In genomic region chr14:103001651-103002396, GRCh38 we compare ENCODE assay signal across 24 cellular contexts. TPM values are rescaled to one million over a fixed set of nuclear protein-coding genes. Genes with fewer than 3 reads are reported as not detected.
A peak's percentile ranks its signal among the peaks of the same experiment; 100 is the strongest.
DNase-seq lines count a peak whose midpoint lies in the region; ATAC-seq and TF ChIP-seq lines count a peak whose summit lies in the region.
"Had no signal": no experiment of that assay in that cellular context is flagged by ENCODE, and none has a peak within 500 bp of the region (broad histone marks: within the 10 kb centered on the region; RNA-seq: fewer than 3 reads in every experiment).

No MANE protein-coding gene starts in this region.

- H3K27ac Mint-ChIP-seq in Caco-2 (ENCODE audit: unreplicated experiment) = no peak overlapping the region
- H3K27ac Mint-ChIP-seq: activated CD8-positive, alpha-beta T cell treated with anti-CD3 and anti-CD28 coated beads, Interleukin-2, amount 10 ng/mL, durations not matched to agents 7 days and 5 days; GM23338 had no signal

- H3K27me3 ChIP-seq in dorsolateral prefrontal cortex = no peaks in the 10 kb centered on the region
- H3K27me3 ChIP-seq in mesendoderm (ENCODE audit: insufficient read depth, low read length, poor library complexity) = no peaks in the 10 kb centered on the region
- no peaks in the 10 kb centered on the region for H3K27me3 ChIP-seq in Caco-2 (replicated peaks; ENCODE audit: control insufficient read depth, insufficient read depth, low read length)
- H3K27me3 ChIP-seq: BLaER1 treated with 17β-estradiol and CSF1 and Interleukin-3, amounts not matched to agents 10 nM and 100 nM; brain microvascular endothelial cell had no signal

- no peak overlapping the region for H3K4ac ChIP-seq in mesendoderm (ENCODE audit: low read depth, low read length)

- H3K36me3 ChIP-seq in mesendoderm (ENCODE audit: control insufficient read depth, insufficient read depth, low read length) (peaks cover 4% of the 10 kb centered on the region), Caco-2 (ENCODE audit: control insufficient read depth, insufficient read depth, low read length) (no peaks in the 10 kb centered on the region; the same call in 1 of the 2 replicates)

- no CpG with 5 or more reads among the region's 37 CpGs for WGBS in mesendoderm (ENCODE audit: extremely low coverage, insufficient coverage, low lambda C conversion rate)

- no peak overlapping the region for H3K4me3 ChIP-seq in GM12865 (ENCODE audit: low read depth, low read length)
- H3K4me3 ChIP-seq in dorsolateral prefrontal cortex = peak overlapping the region in 12 of 59 donors; percentile 3 to 20 (median 12)
- no peak overlapping the region for H3K4me3 ChIP-seq in mesendoderm (ENCODE audit: low read length)
- H3K4me3 ChIP-seq in Caco-2 (ENCODE audit: low read depth, low read length) = no peak overlapping the region
- H3K4me3 ChIP-seq: BLaER1 treated with 17β-estradiol and CSF1 and Interleukin-3, amounts not matched to agents 10 nM and 100 nM; GM23338 had no signal

- TF ChIP-seq CTCF in GM12865 (IDR thresholded peaks at IDR 0.05; ENCODE audit: insufficient read depth, low read depth, low read length, missing control alignments) (no peak), dorsolateral prefrontal cortex (IDR thresholded peaks at IDR 0.05 in 54 of 56, conservative IDR thresholded peaks at IDR 0.05 in 2 of 56; ENCODE audit: low read depth in 1 of 56, partially characterized antibody in 56 of 56) (no peak), Caco-2 (IDR thresholded peaks at IDR 0.05; ENCODE audit: insufficient read depth in 1 of 2, low read depth in 1 of 2, low read length in 1 of 2, severe bottlenecking in 1 of 2, unreplicated experiment in 1 of 2) (no peak)

- H3K27me3 Mint-ChIP-seq in Caco-2 (ENCODE audit: insufficient read depth, unreplicated experiment) = no peaks in the 10 kb centered on the region

- H3K4me2 ChIP-seq in mesendoderm (ENCODE audit: low read length) = no peak overlapping the region
- H3K4me2 ChIP-seq: GM23338 had no signal

- H3K27ac ChIP-seq in dorsolateral prefrontal cortex = peak overlapping the region in 32 of 59 donors; percentile 2 to 89 (median 45)
- H3K27ac ChIP-seq in mesendoderm (ENCODE audit: low read depth, low read length) = no peak overlapping the region
- H3K27ac ChIP-seq: BLaER1 treated with 17β-estradiol and CSF1 and Interleukin-3, amounts not matched to agents 10 nM and 100 nM; brain microvascular endothelial cell had no signal

- POLR2A ChIA-PET in Caco-2 (lab: Charles Lee) = no interaction called here

- H4K5ac ChIP-seq in mesendoderm (ENCODE audit: low read length) = no peak overlapping the region

- H3K9me3 ChIP-seq in Caco-2 = no peaks in the 10 kb centered on the region
- H3K9me3 ChIP-seq: BLaER1 treated with 17β-estradiol and CSF1 and Interleukin-3, amounts not matched to agents 10 nM and 100 nM had no signal

- H3K79me2 ChIP-seq in mesendoderm (ENCODE audit: control insufficient read depth, insufficient read depth, low read length) = no peaks in the 10 kb centered on the region

- CTCF ChIA-PET in Caco-2 (lab: Charles Lee) = interaction anchor here (0.6 kb wide), 1 partner anchor 29 kb away, joined by 4 read pairs; no protein-coding TSS in a partner anchor

- DNase-seq in GM12865 (ENCODE audit: low read depth) = peak; percentile 31
- peak in 1 of 10 donors; percentile 33 for DNase-seq in dorsolateral prefrontal cortex
- DNase-seq in sciatic nerve (ENCODE audit: low spot score) = no peak
- DNase-seq in mesendoderm = no peak
- DNase-seq in Caco-2 = no peak
- no peak for DNase-seq in left lobe of liver (ENCODE audit: low spot score)
- DNase-seq in inferior parietal cortex (ENCODE audit: extremely low spot score) = no peak
- DNase-seq: ACHN; activated CD4-positive, alpha-beta T cell treated with anti-CD3 and anti-CD28 coated beads for 1 hour; activated CD8-positive, alpha-beta T cell treated with anti-CD3 and anti-CD28 coated beads, Interleukin-2, amount 10 ng/mL, durations not matched to agents 7 days and 5 days; activated gamma-delta T cell treated with Interleukin-2 at 50 U/mL for 16 hours; brain microvascular endothelial cell; Calu3; EL; endodermal cell; mammary epithelial cell; NCI-H1436; NCI-H524 treated with DMSO at 0.1 percent for 48 hours; stimulated activated CD4-positive, alpha-beta T cell treated with anti-CD3 and anti-CD28 coated beads, Interleukin-15, amount 100 ng/mL, for 24 hours; stimulated activated CD8-positive, alpha-beta memory T cell treated with anti-CD3 and anti-CD28 coated beads, Interleukin-4, amount 100 ng/mL, for 48 hours; SW 1271 had no signal

- ATAC-seq in HG02885 (IDR thresholded peaks at IDR 0.05; ENCODE audit: poor library complexity, unreplicated experiment) (peak; percentile 77), sciatic nerve (peak; percentile 11), left lobe of liver (no peak)
- ATAC-seq: activated CD8-positive, alpha-beta T cell treated with anti-CD3 and anti-CD28 coated beads, Interleukin-2, amount 10 ng/mL, durations not matched to agents 7 days and 5 days; GM23338 had no signal

- peaks cover 23% of the 10 kb centered on the region for H3K36me3 Mint-ChIP-seq in Caco-2 (ENCODE audit: insufficient read depth, unreplicated experiment)

- H3K79me1 ChIP-seq in mesendoderm (ENCODE audit: low read length) = peaks cover 2% of the 10 kb centered on the region

- no peak overlapping the region for H2BK120ac ChIP-seq in mesendoderm (ENCODE audit: low read depth, low read length)

- H3K18ac ChIP-seq in mesendoderm (ENCODE audit: low read length) = no peak overlapping the region

- intact Hi-C loops in dorsolateral prefrontal cortex (cut with DNase I) = no loop called here
- intact Hi-C loops in sciatic nerve (cut with DNase I) = no loop called here
- intact Hi-C loops in Caco-2 (cut with micrococcal nuclease; ENCODE audit: unreplicated experiment) = no loop called here

- H2AK5ac ChIP-seq in mesendoderm (ENCODE audit: low read length) = no peak overlapping the region

- H3K4me1 ChIP-seq in mesendoderm (ENCODE audit: control insufficient read depth, low read depth, low read length) (no peaks in the 10 kb centered on the region), Caco-2 (no peaks in the 10 kb centered on the region)

- H3K56ac ChIP-seq in mesendoderm (ENCODE audit: low read length) = no peak overlapping the region

- H4K8ac ChIP-seq in mesendoderm (ENCODE audit: low read depth, low read length) = no peak overlapping the region

- H3K23ac ChIP-seq in mesendoderm (ENCODE audit: low read length) = no peak overlapping the region

- H2BK5ac ChIP-seq in mesendoderm (ENCODE audit: low read length) = no peak overlapping the region

- H3K4me1 Mint-ChIP-seq in Caco-2 (ENCODE audit: low read depth, unreplicated experiment) = no peaks in the 10 kb centered on the region
- H3K4me1 Mint-ChIP-seq: endodermal cell, GM23338 had no signal

- no peaks in the 10 kb centered on the region for H3K9me3 Mint-ChIP-seq in Caco-2 (ENCODE audit: unreplicated experiment)
- H3K9me3 Mint-ChIP-seq: endodermal cell, GM23338 had no signal

- no TSS peak for BruUV-seq in Caco-2 (replicated peaks; lab: Mats Ljungman, UMichigan)

- no peak overlapping the region for H3K9ac ChIP-seq in mesendoderm (ENCODE audit: low read length)
- H3K9ac ChIP-seq: BLaER1 treated with 17β-estradiol and CSF1 and Interleukin-3, amounts not matched to agents 10 nM and 100 nM had no signal

- H3K4me3 Mint-ChIP-seq in Caco-2 (ENCODE audit: unreplicated experiment) = no peak overlapping the region
- H3K4me3 Mint-ChIP-seq: activated CD8-positive, alpha-beta T cell treated with anti-CD3 and anti-CD28 coated beads, Interleukin-2, amount 10 ng/mL, durations not matched to agents 7 days and 5 days; endodermal cell; GM23338 had no signal

- H2BK15ac ChIP-seq in mesendoderm (replicated peaks; ENCODE audit: low read depth) = no peak overlapping the region

RNA-seq across cellular contexts. Expression of gene CDC42BPB, which starts 55.5 kb away (rescaled TPM):
- 100 to 1,000 TPM; 112 to 178 (median 140) TPM for total RNA-seq in dorsolateral prefrontal cortex
- 105 TPM for total RNA-seq in sciatic nerve
- 49.9 TPM for polyA plus RNA-seq in mesendoderm (2013, experiment 1 of 2)
- 48.4 TPM for polyA plus RNA-seq in mesendoderm (2013, experiment 2 of 2)
- 55.1 and 60.0 TPM in 2 replicates for total RNA-seq in Caco-2 (2022)
- 45.0 TPM for total RNA-seq in left lobe of liver
